ENCODE assay signal across 22 cellular contexts in the genomic region with DNA sequence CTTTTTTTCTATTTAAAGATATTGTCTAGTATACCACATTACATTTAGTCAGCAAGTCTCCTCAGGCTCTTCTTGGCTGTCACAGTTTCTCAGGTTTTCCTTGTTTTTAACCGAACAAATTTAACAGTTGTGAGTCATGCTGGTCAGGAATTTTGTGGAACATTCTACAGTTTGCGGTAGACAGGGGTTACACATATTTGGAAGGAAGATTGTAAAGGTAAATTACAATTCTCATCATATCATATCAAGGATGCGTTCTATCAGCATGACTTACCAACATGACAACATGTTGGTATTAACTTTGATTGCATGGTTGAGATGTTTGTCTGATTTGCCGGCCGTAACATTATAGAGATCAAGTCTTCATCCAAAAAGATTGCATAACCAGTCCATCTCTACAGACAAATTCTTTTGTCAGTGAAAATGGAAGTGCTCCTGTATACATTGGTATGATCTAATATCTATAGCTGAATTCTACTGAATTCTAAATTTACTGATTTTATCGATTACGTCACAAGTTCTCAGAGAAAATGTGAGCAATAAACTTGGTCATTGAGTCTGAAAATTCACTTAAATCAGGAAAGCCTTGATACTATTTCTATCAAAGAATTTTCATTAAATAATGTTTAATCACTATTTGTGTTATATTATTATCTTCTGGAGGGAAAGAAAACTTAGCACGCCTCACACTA.
DNase-seq lines count a peak whose midpoint lies in the region; ATAC-seq, FAIRE-seq and TF ChIP-seq lines count a peak whose summit lies in the region.
"Had no signal": no experiment of that assay in that cellular context is flagged by ENCODE, and none has a peak within 500 bp of the region (broad histone marks: within the 10 kb centered on the region; RNA-seq: fewer than 3 reads in every experiment).

No MANE protein-coding gene starts in this region.

- no peak overlapping the region for H3K27ac ChIP-seq in breast epithelium
- H3K27ac ChIP-seq: 22Rv1, SK-N-MC had no signal

- intact Hi-C loops in MCF 10A (cut with micrococcal nuclease), result no loop called here
- intact Hi-C loops in breast epithelium (cut with DNase I; ENCODE audit: low total_unique reads), result loop anchor here (10.0 kb wide), 1 partner anchor 891 kb away; no protein-coding TSS in a partner anchor

- H3K4me3 ChIP-seq in breast epithelium (no peak overlapping the region), choroid plexus epithelial cell (ENCODE audit: low read depth, low read length) (no peak overlapping the region)
- H3K4me3 ChIP-seq: GM12878, SK-N-MC had no signal

- no peaks in the 10 kb centered on the region for H3K27me3 ChIP-seq in breast epithelium

- H3K27ac Mint-ChIP-seq in MCF 10A (ENCODE audit: low read depth, unreplicated experiment), result no peak overlapping the region
- H3K27ac Mint-ChIP-seq: B cell, IgD-negative memory B cell had no signal

- H3K4me1 Mint-ChIP-seq in MCF 10A (ENCODE audit: insufficient read depth, unreplicated experiment), result no peaks in the 10 kb centered on the region
- H3K4me1 Mint-ChIP-seq: B cell, IgD-negative memory B cell had no signal

- CTCF ChIA-PET in MCF 10A (lab: Yijun Ruan, JAX), result no interaction called here

- no TSS peak for BruUV-seq in MCF 10A (replicated peaks; lab: Mats Ljungman, UMichigan)

- no peaks in the 10 kb centered on the region for H3K4me1 ChIP-seq in breast epithelium

- no peak for TF ChIP-seq CTCF in MCF 10A (IDR thresholded peaks at IDR 0.05; ENCODE audit: unreplicated experiment)
- TF ChIP-seq CTCF in breast epithelium (IDR thresholded peaks at IDR 0.05), result no peak
- TF ChIP-seq CTCF in choroid plexus epithelial cell (conservative IDR thresholded peaks at IDR 0.05; ENCODE audit: low read depth, low read length), result no peak

- no peaks in the 10 kb centered on the region for H3K9me3 ChIP-seq in breast epithelium

- ATAC-seq in GM18511 (IDR thresholded peaks at IDR 0.05; ENCODE audit: unreplicated experiment) (no peak), SK-N-SH treated with all-trans-retinoic acid at 6 μM for 48 hours (no peak)
- ATAC-seq: GM12878 had no signal

- no peak for FAIRE-seq in RCC 7860 (lab: Jason Lieb, UNC)
- FAIRE-seq: GM12878, H54 had no signal

- DNase-seq in MCF 10A (ENCODE audit: unreplicated experiment), result peak; percentile 16
- DNase-seq in breast epithelium (ENCODE audit: low spot score in 2 of 2), result no peak
- DNase-seq in RCC 7860 (ENCODE audit: low spot score), result peak; percentile 39
- DNase-seq in choroid plexus epithelial cell (ENCODE audit: low read depth), result peak; percentile 11
- DNase-seq in superior temporal gyrus (ENCODE audit: extremely low spot score), result peak; percentile 44
- DNase-seq in GF-D8 (lab: John Stamatoyannopoulos, UW), result no peak
- DNase-seq: Karpas-422; NCI-H1092 treated with DMSO at 0.1 percent for 48 hours; NCI-H146; NCI-H2029 treated with DMSO at 0.1 percent for 48 hours; NCI-H510A; NCI-H748 treated with DMSO at 0.1 percent for 48 hours; NK-92 treated with Interleukin-12 subunit alpha and Interleukin-12 subunit beta, amount 100 ng/mL, for 24 hours; SHP77 had no signal

- no peak overlapping the region for H3K4me3 Mint-ChIP-seq in MCF 10A (ENCODE audit: unreplicated experiment)
- H3K4me3 Mint-ChIP-seq: B cell, IgD-negative memory B cell had no signal

- TF ChIP-seq POLR2A in breast epithelium (IDR thresholded peaks at IDR 0.05), result no peak

- no peaks in the 10 kb centered on the region for H3K27me3 Mint-ChIP-seq in MCF 10A (ENCODE audit: insufficient read depth, unreplicated experiment)
- H3K27me3 Mint-ChIP-seq: B cell, IgD-negative memory B cell had no signal

- no peaks in the 10 kb centered on the region for H3K36me3 Mint-ChIP-seq in MCF 10A (ENCODE audit: insufficient read depth, unreplicated experiment)
- H3K36me3 Mint-ChIP-seq: IgD-negative memory B cell had no signal

- H3K9me3 Mint-ChIP-seq in MCF 10A (ENCODE audit: unreplicated experiment), result no peaks in the 10 kb centered on the region

- no peaks in the 10 kb centered on the region for H3K36me3 ChIP-seq in breast epithelium

- POLR2A ChIA-PET in MCF 10A (lab: Yijun Ruan, JAX), result interaction anchor here (0.6 kb wide), 1 partner anchor 94 kb away, joined by 3 read pairs; no protein-coding TSS in a partner anchor

TF ChIP-seq in SK-N-SH treated with all-trans-retinoic acid at 6 μM for 48 hours, 23 proteins besides CTCF, POLR2A, EP300 and RAD21 (continues in another document):
- TF ChIP-seq ARNTL (CRISPR knock-in tag; IDR thresholded peaks at IDR 0.05; ENCODE audit: borderline replicate concordance, low read depth) (no peak), ISL1 (CRISPR knock-in tag; IDR thresholded peaks at IDR 0.05) (no peak), ZFP3 (CRISPR knock-in tag; IDR thresholded peaks at IDR 0.05) (no peak), TCF4 (CRISPR knock-in tag; IDR thresholded peaks at IDR 0.05; ENCODE audit: borderline replicate concordance) (no peak), OSR1 (CRISPR knock-in tag; IDR thresholded peaks at IDR 0.05) (no peak), SNAI2 (CRISPR knock-in tag; IDR thresholded peaks at IDR 0.05) (no peak), ZFP30 (CRISPR knock-in tag; IDR thresholded peaks at IDR 0.05) (no peak), ZNF70 (CRISPR knock-in tag; IDR thresholded peaks at IDR 0.05) (no peak), ZNF8 (CRISPR knock-in tag; IDR thresholded peaks at IDR 0.05) (no peak), PPARA (CRISPR knock-in tag; IDR thresholded peaks at IDR 0.05; ENCODE audit: borderline replicate concordance) (no peak), RARB (CRISPR knock-in tag; IDR thresholded peaks at IDR 0.05) (no peak), ZNF565 (CRISPR knock-in tag; conservative IDR thresholded peaks at IDR 0.05; ENCODE audit: low read depth) (no peak), CSDC2 (CRISPR knock-in tag; IDR thresholded peaks at IDR 0.05) (no peak)
- TF ChIP-seq, protein P1, sequence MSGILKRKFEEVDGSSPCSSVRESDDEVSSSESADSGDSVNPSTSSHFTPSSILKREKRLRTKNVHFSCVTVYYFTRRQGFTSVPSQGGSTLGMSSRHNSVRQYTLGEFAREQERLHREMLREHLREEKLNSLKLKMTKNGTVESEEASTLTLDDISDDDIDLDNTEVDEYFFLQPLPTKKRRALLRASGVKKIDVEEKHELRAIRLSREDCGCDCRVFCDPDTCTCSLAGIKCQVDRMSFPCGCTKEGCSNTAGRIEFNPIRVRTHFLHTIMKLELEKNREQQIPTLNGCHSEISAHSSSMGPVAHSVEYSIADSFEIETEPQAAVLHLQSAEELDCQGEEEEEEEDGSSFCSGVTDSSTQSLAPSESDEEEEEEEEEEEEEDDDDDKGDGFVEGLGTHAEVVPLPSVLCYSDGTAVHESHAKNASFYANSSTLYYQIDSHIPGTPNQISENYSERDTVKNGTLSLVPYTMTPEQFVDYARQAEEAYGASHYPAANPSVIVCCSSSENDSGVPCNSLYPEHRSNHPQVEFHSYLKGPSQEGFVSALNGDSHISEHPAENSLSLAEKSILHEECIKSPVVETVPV (CRISPR knock-in tag; IDR thresholded peaks at IDR 0.05), result no peak
- TF ChIP-seq, protein P2, sequence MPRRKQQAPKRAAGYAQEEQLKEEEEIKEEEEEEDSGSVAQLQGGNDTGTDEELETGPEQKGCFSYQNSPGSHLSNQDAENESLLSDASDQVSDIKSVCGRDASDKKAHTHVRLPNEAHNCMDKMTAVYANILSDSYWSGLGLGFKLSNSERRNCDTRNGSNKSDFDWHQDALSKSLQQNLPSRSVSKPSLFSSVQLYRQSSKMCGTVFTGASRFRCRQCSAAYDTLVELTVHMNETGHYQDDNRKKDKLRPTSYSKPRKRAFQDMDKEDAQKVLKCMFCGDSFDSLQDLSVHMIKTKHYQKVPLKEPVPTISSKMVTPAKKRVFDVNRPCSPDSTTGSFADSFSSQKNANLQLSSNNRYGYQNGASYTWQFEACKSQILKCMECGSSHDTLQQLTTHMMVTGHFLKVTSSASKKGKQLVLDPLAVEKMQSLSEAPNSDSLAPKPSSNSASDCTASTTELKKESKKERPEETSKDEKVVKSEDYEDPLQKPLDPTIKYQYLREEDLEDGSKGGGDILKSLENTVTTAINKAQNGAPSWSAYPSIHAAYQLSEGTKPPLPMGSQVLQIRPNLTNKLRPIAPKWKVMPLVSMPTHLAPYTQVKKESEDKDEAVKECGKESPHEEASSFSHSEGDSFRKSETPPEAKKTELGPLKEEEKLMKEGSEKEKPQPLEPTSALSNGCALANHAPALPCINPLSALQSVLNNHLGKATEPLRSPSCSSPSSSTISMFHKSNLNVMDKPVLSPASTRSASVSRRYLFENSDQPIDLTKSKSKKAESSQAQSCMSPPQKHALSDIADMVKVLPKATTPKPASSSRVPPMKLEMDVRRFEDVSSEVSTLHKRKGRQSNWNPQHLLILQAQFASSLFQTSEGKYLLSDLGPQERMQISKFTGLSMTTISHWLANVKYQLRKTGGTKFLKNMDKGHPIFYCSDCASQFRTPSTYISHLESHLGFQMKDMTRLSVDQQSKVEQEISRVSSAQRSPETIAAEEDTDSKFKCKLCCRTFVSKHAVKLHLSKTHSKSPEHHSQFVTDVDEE (CRISPR knock-in tag; IDR thresholded peaks at IDR 0.05), result no peak
- TF ChIP-seq, protein P3, sequence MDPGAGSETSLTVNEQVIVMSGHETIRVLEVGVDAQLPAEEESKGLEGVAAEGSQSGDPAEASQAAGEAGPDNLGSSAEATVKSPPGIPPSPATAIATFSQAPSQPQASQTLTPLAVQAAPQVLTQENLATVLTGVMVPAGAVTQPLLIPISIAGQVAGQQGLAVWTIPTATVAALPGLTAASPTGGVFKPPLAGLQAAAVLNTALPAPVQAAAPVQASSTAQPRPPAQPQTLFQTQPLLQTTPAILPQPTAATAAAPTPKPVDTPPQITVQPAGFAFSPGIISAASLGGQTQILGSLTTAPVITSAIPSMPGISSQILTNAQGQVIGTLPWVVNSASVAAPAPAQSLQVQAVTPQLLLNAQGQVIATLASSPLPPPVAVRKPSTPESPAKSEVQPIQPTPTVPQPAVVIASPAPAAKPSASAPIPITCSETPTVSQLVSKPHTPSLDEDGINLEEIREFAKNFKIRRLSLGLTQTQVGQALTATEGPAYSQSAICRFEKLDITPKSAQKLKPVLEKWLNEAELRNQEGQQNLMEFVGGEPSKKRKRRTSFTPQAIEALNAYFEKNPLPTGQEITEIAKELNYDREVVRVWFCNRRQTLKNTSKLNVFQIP (CRISPR knock-in tag; IDR thresholded peaks at IDR 0.05; ENCODE audit: borderline replicate concordance, low read depth), result no peak
- TF ChIP-seq, protein P4, sequence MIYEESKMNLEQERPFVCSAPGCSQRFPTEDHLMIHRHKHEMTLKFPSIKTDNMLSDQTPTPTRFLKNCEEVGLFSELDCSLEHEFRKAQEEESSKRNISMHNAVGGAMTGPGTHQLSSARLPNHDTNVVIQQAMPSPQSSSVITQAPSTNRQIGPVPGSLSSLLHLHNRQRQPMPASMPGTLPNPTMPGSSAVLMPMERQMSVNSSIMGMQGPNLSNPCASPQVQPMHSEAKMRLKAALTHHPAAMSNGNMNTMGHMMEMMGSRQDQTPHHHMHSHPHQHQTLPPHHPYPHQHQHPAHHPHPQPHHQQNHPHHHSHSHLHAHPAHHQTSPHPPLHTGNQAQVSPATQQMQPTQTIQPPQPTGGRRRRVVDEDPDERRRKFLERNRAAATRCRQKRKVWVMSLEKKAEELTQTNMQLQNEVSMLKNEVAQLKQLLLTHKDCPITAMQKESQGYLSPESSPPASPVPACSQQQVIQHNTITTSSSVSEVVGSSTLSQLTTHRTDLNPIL (CRISPR knock-in tag; IDR thresholded peaks at IDR 0.05; ENCODE audit: low read depth), result no peak

Comparison
In these comparisons a context has a peak if more than half of its experiments do, and no peak if none do; other contexts are left out.
1. DNase-seq: peak in MCF 10A (single experiment), RCC 7860 (single experiment), choroid plexus epithelial cell (single experiment) and superior temporal gyrus (single experiment); none in breast epithelium (0 of 2) and GF-D8 (single experiment).